30 cellular contexts compared by ENCODE assay signal in genomic region chr7:30994206-30995100, GRCh38. TPM values are rescaled to one million over a fixed set of nuclear protein-coding genes. Genes with fewer than 3 reads are reported as not detected.
"Had no signal": no experiment of that assay in that cellular context is flagged by ENCODE, and none has a peak within 500 bp of the region (broad histone marks: within the 10 kb centered on the region; RNA-seq: fewer than 3 reads in every experiment).

No MANE protein-coding gene starts in this region.

- H3K4me3 Mint-ChIP-seq: activated CD4-positive, alpha-beta T cell treated with anti-CD3 and anti-CD28 coated beads for 36 hours; activated CD8-positive, alpha-beta T cell treated with anti-CD3 and anti-CD28 coated beads, Interleukin-2, amount 10 ng/mL, durations not matched to agents 7 days and 5 days; activated T-cell treated with anti-CD3 and anti-CD28 coated beads, Interleukin-2, amount 50 U/mL, for 72 hours; central memory CD8-positive, alpha-beta T cell; effector memory CD8-positive, alpha-beta T cell; naive B cell; nephron progenitor cell; stimulated activated naive B cell treated with anti-CD40 and anti-IgM and Interleukin-4, amounts not matched to agents 10 μg/mL and 1 μg/mL and 100 μg/mL, for 72 hours had no signal

- H3K36me3 ChIP-seq: gastrocnemius medialis, stomach, tibial artery, upper lobe of right lung had no signal

- H3K27me3 ChIP-seq: gastrocnemius medialis, hepatocyte, tibial artery, upper lobe of right lung had no signal

- H3K4me3 ChIP-seq: coronary artery, gastrocnemius medialis, hepatocyte, psoas muscle, smooth muscle cell, stomach, tibial artery, upper lobe of right lung had no signal

- H3K27ac ChIP-seq: coronary artery, gastrocnemius medialis, hepatocyte, parathyroid adenoma, psoas muscle, stomach, tibial artery, upper lobe of right lung had no signal

- H3K4me1 ChIP-seq: gastrocnemius medialis, parathyroid adenoma, psoas muscle, stomach, tibial artery, upper lobe of right lung had no signal

- H3K9me3 ChIP-seq: gastrocnemius medialis, psoas muscle, stomach, tibial artery, upper lobe of right lung had no signal

- H3K27me3 Mint-ChIP-seq: activated CD4-positive, alpha-beta T cell treated with anti-CD3 and anti-CD28 coated beads for 36 hours had no signal

- H3K27ac Mint-ChIP-seq: activated CD4-positive, alpha-beta T cell treated with anti-CD3 and anti-CD28 coated beads for 36 hours; activated CD8-positive, alpha-beta T cell treated with anti-CD3 and anti-CD28 coated beads, Interleukin-2, amount 10 ng/mL, durations not matched to agents 7 days and 5 days; activated naive CD4-positive, alpha-beta T cell treated with anti-CD3 and anti-CD28 coated beads, Interleukin-2, amount 50 U/mL, for 72 hours; activated T-cell treated with anti-CD3 and anti-CD28 coated beads, Interleukin-2, amount 50 U/mL, for 72 hours; effector memory CD8-positive, alpha-beta T cell; naive B cell; nephron progenitor cell; stimulated activated naive B cell treated with anti-CD40 and anti-IgM and Interleukin-4, amounts not matched to agents 10 μg/mL and 1 μg/mL and 100 μg/mL, for 72 hours had no signal

- H3K9me3 Mint-ChIP-seq: activated naive CD4-positive, alpha-beta T cell treated with anti-CD3 and anti-CD28 coated beads, Interleukin-2, amount 50 U/mL, for 72 hours; activated T-cell treated with anti-CD3 and anti-CD28 coated beads, Interleukin-2, amount 50 U/mL, for 72 hours; central memory CD8-positive, alpha-beta T cell; effector memory CD8-positive, alpha-beta T cell; nephron progenitor cell; stimulated activated naive B cell treated with anti-CD40 and anti-IgM and Interleukin-4, amounts not matched to agents 10 μg/mL and 1 μg/mL and 100 μg/mL, for 72 hours had no signal

- H3K36me3 Mint-ChIP-seq: activated naive CD4-positive, alpha-beta T cell treated with anti-CD3 and anti-CD28 coated beads, Interleukin-2, amount 50 U/mL, for 72 hours; naive B cell; stimulated activated naive B cell treated with anti-CD40 and anti-IgM and Interleukin-4, amounts not matched to agents 10 μg/mL and 1 μg/mL and 100 μg/mL, for 72 hours had no signal

- H3K4me1 Mint-ChIP-seq: activated CD4-positive, alpha-beta T cell treated with anti-CD3 and anti-CD28 coated beads for 36 hours; central memory CD8-positive, alpha-beta T cell; naive B cell; stimulated activated naive B cell treated with anti-CD40 and anti-IgM and Interleukin-4, amounts not matched to agents 10 μg/mL and 1 μg/mL and 100 μg/mL, for 72 hours had no signal

- DNase-seq: activated CD4-positive, alpha-beta T cell treated with anti-CD3 and anti-CD28 coated beads for 36 hours; activated CD4-positive, CD25-positive, alpha-beta regulatory T cell; activated CD8-positive, alpha-beta T cell treated with anti-CD3 and anti-CD28 coated beads, Interleukin-2, amount 10 ng/mL, durations not matched to agents 7 days and 5 days; activated naive CD4-positive, alpha-beta T cell; activated T-cell treated with anti-CD3 and anti-CD28 coated beads for 4 hours; activated T-cell treated with anti-CD3 and anti-CD28 coated beads, Interleukin-2, amount 50 U/mL, for 72 hours; effector memory CD8-positive, alpha-beta T cell; erythroblast; gastrocnemius medialis; glutamatergic neuron; left cardiac atrium; left ventricle myocardium superior; naive B cell; nephron progenitor cell; nucleus accumbens; psoas muscle; stimulated activated CD4-positive, alpha-beta T cell treated with anti-CD3 and anti-CD28 coated beads, Interleukin-1b, Interleukin-23, amount 100 ng/mL, for 48 hours; stimulated activated naive B cell treated with anti-CD40 and anti-IgM and Interleukin-4, amounts not matched to agents 10 μg/mL and 1 μg/mL and 100 μg/mL, for 72 hours; stomach; tibial artery; upper lobe of right lung had no signal

- ATAC-seq: activated CD4-positive, alpha-beta T cell treated with anti-CD3 and anti-CD28 coated beads for 36 hours; activated CD8-positive, alpha-beta T cell treated with anti-CD3 and anti-CD28 coated beads, Interleukin-2, amount 10 ng/mL, durations not matched to agents 7 days and 5 days; activated naive CD4-positive, alpha-beta T cell treated with anti-CD3 and anti-CD28 coated beads, Interleukin-2, amount 50 U/mL, for 72 hours; activated T-cell treated with anti-CD3 and anti-CD28 coated beads, Interleukin-2, amount 50 U/mL, for 72 hours; effector memory CD8-positive, alpha-beta T cell; gastrocnemius medialis; left cardiac atrium; left ventricle myocardium superior; psoas muscle; stimulated activated naive B cell treated with anti-CD40 and anti-IgM and Interleukin-4, amounts not matched to agents 10 μg/mL and 1 μg/mL and 100 μg/mL, for 72 hours; upper lobe of right lung had no signal

RNA-seq across cellular contexts. Expression of gene GHRHR, which starts 30.7 kb away (rescaled TPM):
- total RNA-seq: activated CD4-positive, alpha-beta T cell treated with anti-CD3 and anti-CD28 coated beads for 36 hours; activated CD8-positive, alpha-beta T cell treated with anti-CD3 and anti-CD28 coated beads, Interleukin-2, amount 10 ng/mL, durations not matched to agents 7 days and 5 days; activated naive CD4-positive, alpha-beta T cell treated with anti-CD3 and anti-CD28 coated beads, Interleukin-2, amount 50 U/mL, for 72 hours; activated T-cell treated with anti-CD3 and anti-CD28 coated beads, Interleukin-2, amount 50 U/mL, for 72 hours; bronchial epithelial cell; gastrocnemius medialis; left cardiac atrium; left ventricle myocardium superior; lung microvascular endothelial cell; psoas muscle; smooth muscle cell; stomach; upper lobe of right lung had no signal
- polyA plus RNA-seq: hepatocyte, keratinocyte, smooth muscle cell had no signal

RNA-seq across cellular contexts. Expression of gene ADCYAP1R1, which starts 57.7 kb away (rescaled TPM):
- total RNA-seq: activated CD4-positive, alpha-beta T cell treated with anti-CD3 and anti-CD28 coated beads for 36 hours; activated CD8-positive, alpha-beta T cell treated with anti-CD3 and anti-CD28 coated beads, Interleukin-2, amount 10 ng/mL, durations not matched to agents 7 days and 5 days; activated naive CD4-positive, alpha-beta T cell treated with anti-CD3 and anti-CD28 coated beads, Interleukin-2, amount 50 U/mL, for 72 hours; bronchial epithelial cell; lung microvascular endothelial cell; smooth muscle cell had no signal
- polyA plus RNA-seq: hepatocyte, keratinocyte, smooth muscle cell had no signal
